In the genomic region with DNA sequence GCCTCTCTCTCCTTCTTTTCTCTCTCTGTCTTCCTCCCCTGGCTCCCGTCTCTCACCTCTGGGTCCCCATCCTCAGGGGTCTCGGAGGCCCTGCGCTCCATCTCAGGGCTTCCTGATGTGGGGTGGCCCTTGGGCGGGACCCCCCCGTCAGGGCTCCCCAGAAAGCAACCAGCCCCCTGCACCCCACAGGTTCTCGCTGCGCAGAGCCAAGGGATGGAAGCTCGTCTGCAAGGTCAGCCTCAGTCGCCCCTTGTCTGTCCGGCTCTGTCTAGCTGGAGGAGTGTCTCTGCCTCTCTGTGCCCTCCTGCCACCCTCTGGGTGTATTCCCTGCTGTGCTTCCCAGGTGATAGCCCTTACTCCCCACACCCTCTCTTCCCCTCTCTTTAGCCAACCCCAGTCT, we compare ENCODE assay signal across 1 cellular context.
A peak's percentile ranks its signal among the peaks of the same experiment; 100 is the strongest.
TF ChIP-seq lines count a peak whose summit lies in the region.

A gene with protein sequence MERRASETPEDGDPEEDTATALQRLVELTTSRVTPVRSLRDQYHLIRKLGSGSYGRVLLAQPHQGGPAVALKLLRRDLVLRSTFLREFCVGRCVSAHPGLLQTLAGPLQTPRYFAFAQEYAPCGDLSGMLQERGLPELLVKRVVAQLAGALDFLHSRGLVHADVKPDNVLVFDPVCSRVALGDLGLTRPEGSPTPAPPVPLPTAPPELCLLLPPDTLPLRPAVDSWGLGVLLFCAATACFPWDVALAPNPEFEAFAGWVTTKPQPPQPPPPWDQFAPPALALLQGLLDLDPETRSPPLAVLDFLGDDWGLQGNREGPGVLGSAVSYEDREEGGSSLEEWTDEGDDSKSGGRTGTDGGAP (minus strand): TSS at position 101 of the 400 bp plus-strand sequence. CDS start 0 bp downstream, at position 101.

TF ChIP-seq in HepG2, 621 proteins besides CTCF, POLR2A, EP300 and RAD21:
- no peak for TF ChIP-seq CREB3 (CRISPR knock-in tag; IDR thresholded peaks at IDR 0.05)
- TF ChIP-seq ZNF768 (CRISPR knock-in tag; IDR thresholded peaks at IDR 0.05) = peak; percentile 51; the same call in 1 of the 2 replicates
- no peak for TF ChIP-seq HDAC2 (CRISPR knock-in tag; IDR thresholded peaks at IDR 0.05)
- no peak for TF ChIP-seq GATAD2A (CRISPR knock-in tag; IDR thresholded peaks at IDR 0.05)
- no peak for TF ChIP-seq FOXM1 (CRISPR knock-in tag; IDR thresholded peaks at IDR 0.05)
- TF ChIP-seq, protein P1, sequence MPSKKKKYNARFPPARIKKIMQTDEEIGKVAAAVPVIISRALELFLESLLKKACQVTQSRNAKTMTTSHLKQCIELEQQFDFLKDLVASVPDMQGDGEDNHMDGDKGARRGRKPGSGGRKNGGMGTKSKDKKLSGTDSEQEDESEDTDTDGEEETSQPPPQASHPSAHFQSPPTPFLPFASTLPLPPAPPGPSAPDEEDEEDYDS (CRISPR knock-in tag; IDR thresholded peaks at IDR 0.05) = no peak
- TF ChIP-seq ATF6 (CRISPR knock-in tag; conservative IDR thresholded peaks at IDR 0.05) = no peak
- TF ChIP-seq AGO1 (IDR thresholded peaks at IDR 0.05; ENCODE audit: low read depth, low read length, poor library complexity, severe bottlenecking) = peak; percentile 12
TF ChIP-seq in HepG2: peak in this region for 2.
